32 cellular contexts compared by ENCODE assay signal in genomic region chr4:107629318-107629717, GRCh38.
"Had no signal": no experiment of that assay in that cellular context is flagged by ENCODE, and none has a peak within 500 bp of the region (broad histone marks: within the 10 kb centered on the region; RNA-seq: fewer than 3 reads in every experiment).

No MANE protein-coding gene starts in this region.

- H3K4me3 ChIP-seq: coronary artery, dorsolateral prefrontal cortex, gastroesophageal sphincter, hepatocyte, lung, mucosa of descending colon, ovary, prostate gland, right atrium auricular region, skin epidermis, stomach, tibial nerve had no signal

- H3K9me3 ChIP-seq: gastroesophageal sphincter, mucosa of descending colon, ovary, prostate gland, right atrium auricular region, stomach, tibial nerve had no signal

- DNase-seq: activated CD4-positive, alpha-beta memory T cell treated with anti-CD3 and anti-CD28 coated beads, Interleukin-2, amount 10 ng/mL, durations not matched to agents 7 days and 5 days; activated CD4-positive, alpha-beta T cell treated with anti-CD3 and anti-CD28 coated beads for 1 hour; activated CD4-positive, alpha-beta T cell treated with anti-CD3 and anti-CD28 coated beads, Interleukin-2, amount 10 ng/mL, durations not matched to agents 7 days and 5 days; activated CD8-positive, alpha-beta memory T cell treated with anti-CD3 and anti-CD28 coated beads, Interleukin-2, amount 50 U/mL, for 48 hours; activated gamma-delta T cell; activated naive CD4-positive, alpha-beta T cell treated with anti-CD3 and anti-CD28 coated beads, Interleukin-2, amount 10 ng/mL, durations not matched to agents 7 days and 5 days; activated naive CD8-positive, alpha-beta T cell treated with anti-CD3 and anti-CD28 coated beads, Interleukin-2, amount 10 ng/mL, durations not matched to agents 7 days and 5 days; activated T-cell treated with anti-CD3 and anti-CD28 coated beads, Interleukin-2, amount 50 U/mL, for 24 hours; amniotic stem cell; brain microvascular endothelial cell; dorsolateral prefrontal cortex; effector memory CD4-positive, alpha-beta T cell; mesendoderm; mucosa of descending colon; ovary; stimulated activated CD4-positive, alpha-beta T cell treated with anti-CD3 and anti-CD28 coated beads, Interleukin-1b, Interleukin-23, amount 100 ng/mL, for 48 hours; stimulated activated naive B cell treated with anti-CD40 and anti-IgM and Interleukin-4, amounts not matched to agents 10 μg/mL and 1 μg/mL and 100 μg/mL, for 72 hours; stomach; T-helper 17 cell; T1000 had no signal

- FAIRE-seq: astrocyte, endothelial cell of umbilical vein had no signal

- H3K36me3 ChIP-seq: ovary, prostate gland, right atrium auricular region had no signal

- ATAC-seq: gastroesophageal sphincter; mucosa of descending colon; SK-N-SH treated with all-trans-retinoic acid at 6 μM for 48 hours; stimulated activated naive B cell treated with anti-CD40 and anti-IgM and Interleukin-4, amounts not matched to agents 10 μg/mL and 1 μg/mL and 100 μg/mL, for 72 hours; T-helper 17 cell; WTC11 had no signal

- H3K27me3 ChIP-seq: brain microvascular endothelial cell, dorsolateral prefrontal cortex, gastroesophageal sphincter, hepatocyte, ovary, right atrium auricular region, stomach, tibial nerve had no signal

- H3K27ac ChIP-seq: brain microvascular endothelial cell, coronary artery, dorsolateral prefrontal cortex, gastroesophageal sphincter, hepatocyte, ovary, prostate gland, right atrium auricular region, stomach had no signal

- H3K4me1 ChIP-seq: right atrium auricular region had no signal
